Comparison of ENCODE assay signal across 1 cellular context in genomic region chr2:68643011-68643873, GRCh38.
TF ChIP-seq lines count a peak whose summit lies in the region.

Gene PROKR1 (plus strand): TSS chr2:68643579. CDS start chr2:68645822, 2,243 bp downstream.

TF ChIP-seq in K562, 482 proteins besides CTCF, POLR2A, EP300 and RAD21 (continued from another document):
- peak; percentile 25; the same call in 1 of the 2 replicates for TF ChIP-seq VEZF1 (CRISPR knock-in tag; IDR thresholded peaks at IDR 0.05)
- TF ChIP-seq POLR2G (IDR thresholded peaks at IDR 0.05; ENCODE audit: low read depth, low read length): peak; percentile 78
- 0 out of 2 replicates have a peak, but pooled peaks have one; percentile 42 for TF ChIP-seq MTA3 (IDR thresholded peaks at IDR 0.05; ENCODE audit: borderline replicate concordance)
- no peak for TF ChIP-seq SNRNP70 (optimal IDR thresholded peaks at IDR 0.05; ENCODE audit: low read depth, low read length)
- TF ChIP-seq RBFOX2 (IDR thresholded peaks at IDR 0.05; ENCODE audit: low read depth, low read length): peak; percentile 60
- peak; percentile 45 for TF ChIP-seq U2AF1 (optimal IDR thresholded peaks at IDR 0.05; ENCODE audit: low read depth, low read length)
- no peak for TF ChIP-seq NFRKB (IDR thresholded peaks at IDR 0.05; ENCODE audit: low read depth)
- TF ChIP-seq PHF20 (IDR thresholded peaks at IDR 0.05; ENCODE audit: partially characterized antibody): peak; percentile 15
